8 cellular contexts compared by ENCODE assay signal in genomic region chr10:100089241-100089640, GRCh38. TPM values are rescaled to one million over a fixed set of nuclear protein-coding genes. Genes with fewer than 3 reads are reported as not detected.
"Had no signal": no experiment of that assay in that cellular context is flagged by ENCODE, and none has a peak within 500 bp of the region (broad histone marks: within the 10 kb centered on the region; RNA-seq: fewer than 3 reads in every experiment).

No MANE protein-coding gene starts in this region.

- H3K4me1 Mint-ChIP-seq: IgD-negative memory B cell had no signal

- ATAC-seq: HepG2, K562 had no signal

- H3K4me3 Mint-ChIP-seq: IgD-negative memory B cell had no signal

- H3K27ac Mint-ChIP-seq: IgD-negative memory B cell had no signal

- H3K27ac ChIP-seq: HL-60 had no signal

- H3K36me3 Mint-ChIP-seq: IgD-negative memory B cell had no signal

- H3K9me3 Mint-ChIP-seq: IgD-negative memory B cell had no signal

- DNase-seq: IMR-90, KBM-7 had no signal

- H3K4me3 ChIP-seq: K562 had no signal

RNA-seq across cellular contexts. Expression of gene CPN1, which starts 7.6 kb away (rescaled TPM):
- total RNA-seq: HT-29, HT1080, IMR-90, K562 had no signal
- polyA plus RNA-seq: IgD-negative memory B cell, IMR-90 had no signal
